1 cellular context compared by ENCODE assay signal in genomic region chr17:46353856-46354255, GRCh38. TPM values are rescaled to one million over a fixed set of nuclear protein-coding genes. Genes with fewer than 3 reads are reported as not detected.
"Had no signal": no experiment of that assay in that cellular context is flagged by ENCODE, and none has a peak within 500 bp of the region (broad histone marks: within the 10 kb centered on the region; RNA-seq: fewer than 3 reads in every experiment).

No MANE protein-coding gene starts in this region.

RNA-seq across cellular contexts. Expression of gene ARL17B, which starts 7.7 kb away (rescaled TPM):
- total RNA-seq: ascending aorta had no signal

RNA-seq across cellular contexts. Expression of gene LRRC37A, which starts 58.9 kb away (rescaled TPM):
- total RNA-seq: ascending aorta had no signal
